ENCODE assay signal across 2 cellular contexts in genomic region chr12:91452464-91452863, GRCh38.
A peak's percentile ranks its signal among the peaks of the same experiment; 100 is the strongest.
DNase-seq lines count a peak whose midpoint lies in the region; ATAC-seq, FAIRE-seq and TF ChIP-seq lines count a peak whose summit lies in the region.
"Not testable (repeated sequence)": the region's sequence is repeated elsewhere in the genome, so short reads cannot be mapped to it uniquely, and the experiment has no call there.

No MANE protein-coding gene starts in this region.

- not testable (repeated sequence) for H3K27ac ChIP-seq in HEK293 (ENCODE audit: extremely low read depth, low read depth, low read length); K562 (ENCODE audit: extremely low read depth, low read depth, low read length)

- H2AFZ ChIP-seq in K562 (ENCODE audit: low read depth, low read length): not testable (repeated sequence)

- not testable (repeated sequence) for TF ChIP-seq CTCF in HEK293 (tag by site-specific recombination; IDR thresholded peaks at IDR 0.05); K562 (IDR thresholded peaks at IDR 0.05 in 2 of 3, conservative IDR thresholded peaks at IDR 0.05 in 1 of 3; ENCODE audit: insufficient read depth in 2 of 3, low read depth in 1 of 3, low read length in 3 of 3)

- H3K27me3 ChIP-seq in K562 (ENCODE audit: control insufficient read depth in 2 of 2, insufficient read depth in 2 of 2, low read length in 2 of 2): not testable (repeated sequence)

- intact Hi-C loops in K562 (cut with micrococcal nuclease): not testable (repeated sequence)

- not testable (repeated sequence) for TF ChIP-seq EP300 in K562 (IDR thresholded peaks at IDR 0.05; ENCODE audit: low read length)

- not testable (repeated sequence) for H3K4me3 ChIP-seq in HEK293 (ENCODE audit: low read depth, low read length); K562

- WGBS in K562 (ENCODE audit: insufficient coverage, low coverage, missing lambda C conversion rate): no CpG with 5 or more reads among the region's 2 CpGs

- BruUV-seq in K562 (replicated peaks; lab: Mats Ljungman, UMichigan): not testable (repeated sequence)

- CTCF ChIA-PET in HEK293 (lab: Yijun Ruan, JAX); K562 (lab: Yijun Ruan, JAX; ENCODE audit: low intra/inter-chr PET ratio): not testable (repeated sequence)

- H3K9ac ChIP-seq in K562 (ENCODE audit: insufficient read depth in 1 of 2, low read depth in 2 of 2, low read length in 2 of 2): not testable (repeated sequence)

- FAIRE-seq in K562 (lab: Jason Lieb, UNC): not testable (repeated sequence)

- H3K9me3 ChIP-seq in HEK293 (ENCODE audit: control insufficient read depth, insufficient read depth, low read depth, low read length); K562 (replicated peaks; ENCODE audit: control insufficient read depth, insufficient read depth, low read depth, low read length): not testable (repeated sequence)

- H3K4me2 ChIP-seq in K562 (ENCODE audit: insufficient read depth, low read length): not testable (repeated sequence)

- not testable (repeated sequence) for H3K36me3 ChIP-seq in HEK293 (ENCODE audit: control insufficient read depth in 2 of 2, insufficient read depth in 1 of 2, low read length in 2 of 2); K562 (ENCODE audit: control insufficient read depth, insufficient read depth, low read length)

- DNase-seq in K562 (ENCODE audit: extremely low read depth in 1 of 4, low spot score in 3 of 4): not testable (repeated sequence)

- not testable (repeated sequence) for TF ChIP-seq POLR2A in K562 (conservative IDR thresholded peaks at IDR 0.05)

- not testable (repeated sequence) for H3K79me2 ChIP-seq in K562 (ENCODE audit: control insufficient read depth, insufficient read depth, low read length)

- ATAC-seq in K562: not testable (repeated sequence)

- POLR2A ChIA-PET in HEK293 (lab: Yijun Ruan, JAX); K562 (lab: Yijun Ruan, JAX): not testable (repeated sequence)

- not testable (repeated sequence) for H3K4me1 ChIP-seq in HEK293 (ENCODE audit: control insufficient read depth, insufficient read depth, low read length); K562 (replicated peaks in 1 of 2; ENCODE audit: control insufficient read depth in 2 of 2, insufficient read depth in 2 of 2, low read length in 2 of 2)

- not testable (repeated sequence) for TF ChIP-seq RAD21 in K562 (CRISPR knock-in tag; conservative IDR thresholded peaks at IDR 0.05 in 1 of 2, IDR thresholded peaks at IDR 0.05 in 1 of 2)

- H3K9me1 ChIP-seq in K562 (ENCODE audit: control insufficient read depth, insufficient read depth, low read length): not testable (repeated sequence)

- in situ Hi-C loops in K562 (cut with MboI): not testable (repeated sequence)

- H4K20me1 ChIP-seq in K562 (replicated peaks; ENCODE audit: control insufficient read depth, insufficient read depth, low read length): not testable (repeated sequence)

TF ChIP-seq in HEK293, 187 proteins besides CTCF, POLR2A, EP300 and RAD21:
- 0 out of 2 replicates have a peak, but pooled peaks have one; percentile 31 for TF ChIP-seq ZNF146 (tag by site-specific recombination; IDR thresholded peaks at IDR 0.05)
TF ChIP-seq in HEK293: peak in this region for 1; not testable (repeated sequence) for 186.

TF ChIP-seq in K562, 482 proteins besides CTCF, POLR2A, EP300 and RAD21:
- TF ChIP-seq CEBPB (tag; IDR thresholded peaks at IDR 0.05): peak; percentile 65
- peak; percentile 61 for TF ChIP-seq NFIC (IDR thresholded peaks at IDR 0.05)
TF ChIP-seq in K562: peak in this region for 2; not testable (repeated sequence) for 480.
